In genomic region chr4:81807386-81807785, GRCh38 we compare ENCODE assay signal across 27 cellular contexts.
"Had no signal": no experiment of that assay in that cellular context is flagged by ENCODE, and none has a peak within 500 bp of the region (broad histone marks: within the 10 kb centered on the region; RNA-seq: fewer than 3 reads in every experiment).

No MANE protein-coding gene starts in this region.

- H3K27ac Mint-ChIP-seq: activated naive CD4-positive, alpha-beta T cell treated with anti-CD3 and anti-CD28 coated beads for 36 hours; activated naive CD8-positive, alpha-beta T cell treated with anti-CD3 and anti-CD28 coated beads for 36 hours; activated T-helper 1 cell treated with anti-CD3 and anti-CD28 coated beads, Interleukin-12 subunit alpha, Interleukin-12 subunit beta, Interleukin-2, Interleukin-4 antibody, amounts not matched to agents 30 ng/mL and 10 ng/mL and 1 ng/mL, durations not matched to agents 14 hours and 24 hours and 36 hours; effector memory CD8-positive, alpha-beta T cell; nephron had no signal

- H3K4me3 ChIP-seq: adrenal gland, body of pancreas, coronary artery, gastrocnemius medialis, hepatocyte, transverse colon had no signal

- ATAC-seq: body of pancreas; effector memory CD8-positive, alpha-beta T cell; gastrocnemius medialis; left cardiac atrium; left ventricle myocardium superior; right cardiac atrium had no signal

- H3K4me3 Mint-ChIP-seq: activated naive CD4-positive, alpha-beta T cell treated with anti-CD3 and anti-CD28 coated beads for 36 hours; activated naive CD8-positive, alpha-beta T cell treated with anti-CD3 and anti-CD28 coated beads for 36 hours; activated T-helper 1 cell treated with anti-CD3 and anti-CD28 coated beads, Interleukin-12 subunit alpha, Interleukin-12 subunit beta, Interleukin-2, Interleukin-4 antibody, amounts not matched to agents 30 ng/mL and 10 ng/mL and 1 ng/mL, durations not matched to agents 14 hours and 24 hours and 36 hours; effector memory CD8-positive, alpha-beta T cell; nephron had no signal

- H3K9me3 Mint-ChIP-seq: activated naive CD4-positive, alpha-beta T cell treated with anti-CD3 and anti-CD28 coated beads for 36 hours; activated naive CD8-positive, alpha-beta T cell treated with anti-CD3 and anti-CD28 coated beads for 36 hours; activated T-helper 1 cell treated with anti-CD3 and anti-CD28 coated beads, Interleukin-12 subunit alpha, Interleukin-12 subunit beta, Interleukin-2, Interleukin-4 antibody, amounts not matched to agents 30 ng/mL and 10 ng/mL and 1 ng/mL, durations not matched to agents 14 hours and 24 hours and 36 hours; effector memory CD8-positive, alpha-beta T cell; nephron had no signal

- DNase-seq: activated CD4-positive, alpha-beta T cell treated with anti-CD3 and anti-CD28 coated beads for 48 hours; activated CD4-positive, alpha-beta T cell treated with anti-CD3 and anti-CD28 coated beads, Interleukin-2, amount 50 U/mL, for 48 hours; activated CD8-positive, alpha-beta memory T cell treated with anti-CD3 and anti-CD28 coated beads, Interleukin-2, amount 50 U/mL, for 4 hours; activated effector memory CD4-positive, alpha-beta T cell treated with anti-CD3 and anti-CD28 coated beads, Interleukin-2, amount 50 U/mL, for 16 hours; activated naive CD4-positive, alpha-beta T cell treated with anti-CD3 and anti-CD28 coated beads for 36 hours; activated naive CD8-positive, alpha-beta T cell treated with anti-CD3 and anti-CD28 coated beads for 36 hours; activated T-cell treated with anti-CD3 and anti-CD28 coated beads, Interleukin-2, amount 50 U/mL, for 1 hour; adrenal gland; aorta; effector memory CD8-positive, alpha-beta T cell; gastrocnemius medialis; islet precursor cell; left cardiac atrium; left ventricle myocardium superior; posterior cingulate gyrus; right cardiac atrium; stimulated activated CD4-positive, alpha-beta T cell treated with anti-CD3 and anti-CD28 coated beads, Interleukin-2, amount 100 ng/mL, for 48 hours; stimulated activated naive CD4-positive, alpha-beta T cell treated with Interleukin-2 at 50 U/mL for 16 hours; T-helper 9 cell; transverse colon had no signal

- FAIRE-seq: TTC549 had no signal

- H3K9me3 ChIP-seq: adrenal gland, body of pancreas, gastrocnemius medialis, transverse colon had no signal

- H3K4me1 Mint-ChIP-seq: activated naive CD8-positive, alpha-beta T cell treated with anti-CD3 and anti-CD28 coated beads for 36 hours had no signal

- H3K27ac ChIP-seq: adrenal gland, body of pancreas, coronary artery, gastrocnemius medialis, hepatocyte, transverse colon, VCaP had no signal

- H3K36me3 ChIP-seq: adrenal gland, gastrocnemius medialis, transverse colon had no signal
